ENCODE assay signal across 2 cellular contexts in genomic region chr15:57064033-57064432, GRCh38.
TF ChIP-seq lines count a peak whose summit lies in the region.

No MANE protein-coding gene starts in this region.

TF ChIP-seq in HepG2, 621 proteins besides CTCF, POLR2A, EP300 and RAD21 (continued from another document):
- no peak for TF ChIP-seq ZNF362 (CRISPR knock-in tag; IDR thresholded peaks at IDR 0.05; ENCODE audit: borderline replicate concordance)
- no peak for TF ChIP-seq NFE2 (CRISPR knock-in tag; IDR thresholded peaks at IDR 0.05)
- TF ChIP-seq MAZ (IDR thresholded peaks at IDR 0.05; ENCODE audit: borderline replicate concordance, low read depth, low read length), result no peak
- no peak for TF ChIP-seq MAZ (CRISPR knock-in tag; IDR thresholded peaks at IDR 0.05; ENCODE audit: low read depth)
- no peak for TF ChIP-seq CENPBD1 (CRISPR knock-in tag; IDR thresholded peaks at IDR 0.05; ENCODE audit: borderline replicate concordance, low read depth)
- TF ChIP-seq EED (CRISPR knock-in tag; IDR thresholded peaks at IDR 0.05), result no peak
- no peak for TF ChIP-seq ZNF737 (CRISPR knock-in tag; IDR thresholded peaks at IDR 0.05; ENCODE audit: borderline replicate concordance)
- TF ChIP-seq GATAD2A (CRISPR knock-in tag; IDR thresholded peaks at IDR 0.05), result no peak
- no peak for TF ChIP-seq NFRKB (IDR thresholded peaks at IDR 0.05)
- TF ChIP-seq SNAI1 (CRISPR knock-in tag; IDR thresholded peaks at IDR 0.05; ENCODE audit: borderline replicate concordance), result no peak
- TF ChIP-seq PRDM4 (CRISPR knock-in tag; IDR thresholded peaks at IDR 0.05; ENCODE audit: borderline replicate concordance), result no peak
- no peak for TF ChIP-seq ZNF143 (CRISPR knock-in tag; IDR thresholded peaks at IDR 0.05)
- no peak for TF ChIP-seq ZNF83 (CRISPR knock-in tag; IDR thresholded peaks at IDR 0.05; ENCODE audit: borderline replicate concordance)
- TF ChIP-seq PHF8 (CRISPR knock-in tag; IDR thresholded peaks at IDR 0.05), result no peak
- TF ChIP-seq ZNF207 (IDR thresholded peaks at IDR 0.05; ENCODE audit: borderline replicate concordance), result no peak

TF ChIP-seq in GM12878, 131 proteins besides CTCF, POLR2A, EP300 and RAD21:
- no peak for TF ChIP-seq IRF3 (IDR thresholded peaks at IDR 0.05)
- TF ChIP-seq SMC3 (IDR thresholded peaks at IDR 0.05; ENCODE audit: borderline replicate concordance, low read length), result no peak
- no peak for TF ChIP-seq E2F4 (IDR thresholded peaks at IDR 0.05; ENCODE audit: low read depth, low read length)
- no peak for TF ChIP-seq CEBPZ (IDR thresholded peaks at IDR 0.05; ENCODE audit: low read depth, low read length)
- no peak for TF ChIP-seq SMARCA5 (IDR thresholded peaks at IDR 0.05)
- no peak for TF ChIP-seq CBX3 (IDR thresholded peaks at IDR 0.05; ENCODE audit: borderline replicate concordance, low read depth)
- TF ChIP-seq HDGF (IDR thresholded peaks at IDR 0.05), result no peak
- no peak for TF ChIP-seq RBBP5 (conservative IDR thresholded peaks at IDR 0.05)
- TF ChIP-seq BCL3 (IDR thresholded peaks at IDR 0.05; ENCODE audit: borderline replicate concordance, insufficient read depth, low read depth, low read length, poor library complexity, severe bottlenecking), result no peak
